In genomic region chrX:153651540-153652079, GRCh38 we compare ENCODE assay signal across 12 cellular contexts. TPM values are rescaled to one million over a fixed set of nuclear protein-coding genes. Genes with fewer than 3 reads are reported as not detected.
DNase-seq lines count a peak whose midpoint lies in the region; ATAC-seq and TF ChIP-seq lines count a peak whose summit lies in the region.
"Had no signal": no experiment of that assay in that cellular context is flagged by ENCODE, and none has a peak within 500 bp of the region (broad histone marks: within the 10 kb centered on the region; RNA-seq: fewer than 3 reads in every experiment).

No MANE protein-coding gene starts in this region.

- ATAC-seq in GM18909 (IDR thresholded peaks at IDR 0.05; ENCODE audit: poor library complexity, unreplicated experiment) (no peak), GM21423 (IDR thresholded peaks at IDR 0.05; ENCODE audit: unreplicated experiment) (no peak)

- CTCF ChIA-PET in AG04449 (lab: Yijun Ruan, JAX) = interaction anchor here (0.8 to 1.4 kb wide), 3 partner anchors 10 to 17 kb away, joined by 3 to 6 read pairs (median 4); no protein-coding TSS in a partner anchor
- CTCF ChIA-PET in activated CD4-positive, alpha-beta memory T cell treated with anti-CD3 and anti-CD28 coated beads, Interleukin-2, amount 10 ng/mL, durations not matched to agents 7 days and 5 days (lab: Charles Lee) = interaction anchor here (1.7 to 2.6 kb wide), 3 partner anchors 15 to 97 kb away, joined by 5 to 8 read pairs (median 8); no protein-coding TSS in a partner anchor

- no peaks in the 10 kb centered on the region for H3K79me2 ChIP-seq in OCI-LY3 (ENCODE audit: low read length)

- H3K4me1 Mint-ChIP-seq in activated CD4-positive, alpha-beta memory T cell treated with anti-CD3 and anti-CD28 coated beads, Interleukin-2, amount 10 ng/mL, durations not matched to agents 7 days and 5 days = no peaks in the 10 kb centered on the region
- H3K4me1 Mint-ChIP-seq: activated naive CD8-positive, alpha-beta T cell treated with anti-CD3 and anti-CD28 coated beads, Interleukin-2, amount 10 ng/mL, durations not matched to agents 7 days and 5 days had no signal

- DNase-seq in AG04449 (ENCODE audit: low read depth, low spot score) (no peak), GM10266 (ENCODE audit: extremely low spot score) (no peak), fibroblast of pulmonary artery (ENCODE audit: low read depth) (no peak), stomach (no peak)
- no peak for DNase-seq in activated CD4-positive, alpha-beta memory T cell treated with anti-CD3 and anti-CD28 coated beads, Interleukin-2, amount 10 ng/mL, durations not matched to agents 7 days and 5 days
- DNase-seq: activated naive CD8-positive, alpha-beta T cell treated with anti-CD3 and anti-CD28 coated beads, Interleukin-2, amount 10 ng/mL, durations not matched to agents 7 days and 5 days; NCI-H1092 had no signal

- H4K20me1 ChIP-seq in OCI-LY3 (ENCODE audit: insufficient read depth, low read length) = no peaks in the 10 kb centered on the region

- POLR2A ChIA-PET in AG04449 (lab: Yijun Ruan, JAX) = no interaction called here
- POLR2A ChIA-PET in activated CD4-positive, alpha-beta memory T cell treated with anti-CD3 and anti-CD28 coated beads, Interleukin-2, amount 10 ng/mL, durations not matched to agents 7 days and 5 days (lab: Charles Lee) = no interaction called here

- no peaks in the 10 kb centered on the region for H3K36me3 Mint-ChIP-seq in activated CD4-positive, alpha-beta memory T cell treated with anti-CD3 and anti-CD28 coated beads, Interleukin-2, amount 10 ng/mL, durations not matched to agents 7 days and 5 days (ENCODE audit: low read depth)
- H3K36me3 Mint-ChIP-seq: activated naive CD8-positive, alpha-beta T cell treated with anti-CD3 and anti-CD28 coated beads, Interleukin-2, amount 10 ng/mL, durations not matched to agents 7 days and 5 days had no signal

- no peak overlapping the region for H3K27ac Mint-ChIP-seq in activated CD4-positive, alpha-beta memory T cell treated with anti-CD3 and anti-CD28 coated beads, Interleukin-2, amount 10 ng/mL, durations not matched to agents 7 days and 5 days
- H3K27ac Mint-ChIP-seq: activated naive CD8-positive, alpha-beta T cell treated with anti-CD3 and anti-CD28 coated beads, Interleukin-2, amount 10 ng/mL, durations not matched to agents 7 days and 5 days had no signal

- H3K27ac ChIP-seq in OCI-LY3 (ENCODE audit: low read length) (no peak overlapping the region), stomach (no peak overlapping the region)

- H3K4me3 ChIP-seq in AG04449 (ENCODE audit: low read depth, low read length) = no peak overlapping the region
- no peak overlapping the region for H3K4me3 ChIP-seq in OCI-LY3 (ENCODE audit: low read length)
- H3K4me3 ChIP-seq in fibroblast of pulmonary artery (replicated peaks; ENCODE audit: low read depth, low read length) = no peak overlapping the region
- H3K4me3 ChIP-seq in stomach = no peak overlapping the region

- H3K9me3 ChIP-seq in OCI-LY3 (ENCODE audit: insufficient read depth, low read length) = no peaks in the 10 kb centered on the region
- peaks cover 0 to 26% (median 8%) of the 10 kb centered on the region in 4 donors for H3K9me3 ChIP-seq in stomach

- TF ChIP-seq POLR2A in stomach (IDR thresholded peaks at IDR 0.05) = no peak

- H3K9me3 Mint-ChIP-seq in activated CD4-positive, alpha-beta memory T cell treated with anti-CD3 and anti-CD28 coated beads, Interleukin-2, amount 10 ng/mL, durations not matched to agents 7 days and 5 days = no peaks in the 10 kb centered on the region
- H3K9me3 Mint-ChIP-seq: activated naive CD8-positive, alpha-beta T cell treated with anti-CD3 and anti-CD28 coated beads, Interleukin-2, amount 10 ng/mL, durations not matched to agents 7 days and 5 days had no signal

- H3K27me3 Mint-ChIP-seq in activated CD4-positive, alpha-beta memory T cell treated with anti-CD3 and anti-CD28 coated beads, Interleukin-2, amount 10 ng/mL, durations not matched to agents 7 days and 5 days = peaks cover 13% of the 10 kb centered on the region

- intact Hi-C loops in stomach (cut with DNase I; ENCODE audit: low total_unique reads) = no loop called here

- H3K4me1 ChIP-seq in OCI-LY3 (ENCODE audit: low read length) = no peaks in the 10 kb centered on the region
- H3K4me1 ChIP-seq in stomach = peaks cover 0 to 15% (median 12%) of the 10 kb centered on the region in 4 donors

- no peak overlapping the region for H3K4me3 Mint-ChIP-seq in activated CD4-positive, alpha-beta memory T cell treated with anti-CD3 and anti-CD28 coated beads, Interleukin-2, amount 10 ng/mL, durations not matched to agents 7 days and 5 days
- H3K4me3 Mint-ChIP-seq: activated naive CD8-positive, alpha-beta T cell treated with anti-CD3 and anti-CD28 coated beads, Interleukin-2, amount 10 ng/mL, durations not matched to agents 7 days and 5 days had no signal

- no peaks in the 10 kb centered on the region for H3K36me3 ChIP-seq in OCI-LY3 (replicated peaks; ENCODE audit: low read depth, low read length)
- no peaks in the 10 kb centered on the region for H3K36me3 ChIP-seq in stomach

- H2AFZ ChIP-seq in OCI-LY3 (ENCODE audit: low read depth, low read length) = no peak overlapping the region

- no peaks in the 10 kb centered on the region for H3K27me3 ChIP-seq in OCI-LY3 (ENCODE audit: low read depth, low read length)
- peaks cover 14 to 41% (median 28%) of the 10 kb centered on the region in 3 donors for H3K27me3 ChIP-seq in stomach

- 76 to 93% (median 77%) methylated on average over 5 to 9 of the region's 9 CpGs for WGBS in stomach, 5 donors

- no peak for TF ChIP-seq EP300 in stomach (IDR thresholded peaks at IDR 0.05)

- peak; percentile 27 for TF ChIP-seq CTCF in AG04449 (IDR thresholded peaks at IDR 0.05; ENCODE audit: insufficient read depth, low read length, missing control alignments)
- peak; percentile 20 for TF ChIP-seq CTCF in GM10266 (IDR thresholded peaks at IDR 0.05; ENCODE audit: control insufficient read depth, insufficient read depth, low read depth, missing control alignments)
- TF ChIP-seq CTCF in OCI-LY3 (IDR thresholded peaks at IDR 0.05; ENCODE audit: low read depth, low read length) = peak; percentile 32
- TF ChIP-seq CTCF in fibroblast of pulmonary artery (IDR thresholded peaks at IDR 0.05; ENCODE audit: low read length, missing control alignments) = peak; percentile 21
- TF ChIP-seq CTCF in stomach (IDR thresholded peaks at IDR 0.05) = peak in 1 of 7 experiments; percentile 12

- no peak overlapping the region for H3K9ac ChIP-seq in OCI-LY3 (ENCODE audit: low read length)

- H3K4me2 ChIP-seq in OCI-LY3 (ENCODE audit: low read length) = no peak overlapping the region

RNA-seq across cellular contexts. Expression of gene DUSP9, which starts 4.6 kb away (rescaled TPM):
- total RNA-seq in stomach = under 1 TPM in 1 of 5 donors, not detected in 4; 0.18 TPM
- under 1 TPM in 1 of 3 donors, not detected in 2; 0.25 TPM for polyA plus RNA-seq in stomach
- total RNA-seq in activated CD4-positive, alpha-beta memory T cell treated with anti-CD3 and anti-CD28 coated beads, Interleukin-2, amount 10 ng/mL, durations not matched to agents 7 days and 5 days = not detected
- total RNA-seq: activated naive CD8-positive, alpha-beta T cell treated with anti-CD3 and anti-CD28 coated beads, Interleukin-2, amount 10 ng/mL, durations not matched to agents 7 days and 5 days; T-helper 1 cell treated with Interleukin-12 subunit alpha and Interleukin-12 subunit beta and Interleukin-4 antibody, amounts not matched to agents 30 ng/mL and 1 ng/mL, for 36 hours had no signal

RNA-seq across cellular contexts. Expression of gene PNCK, which starts 22.0 kb away (rescaled TPM):
- total RNA-seq in stomach = 10 to 100 TPM in 2 of 5 donors, 1 to 10 TPM in 2, under 1 TPM in 1; 0.87 to 21.0 (median 8.3) TPM
- polyA plus RNA-seq in stomach = 10 to 100 TPM in 1 of 3 donors, under 1 TPM in 1, not detected in 1; 0.44 to 14.9 TPM
- under 1 TPM; 0.60 to 0.96 TPM for total RNA-seq in activated CD4-positive, alpha-beta memory T cell treated with anti-CD3 and anti-CD28 coated beads, Interleukin-2, amount 10 ng/mL, durations not matched to agents 7 days and 5 days
- total RNA-seq: glomerular endothelial cell; T-helper 1 cell treated with Interleukin-12 subunit alpha and Interleukin-12 subunit beta and Interleukin-4 antibody, amounts not matched to agents 30 ng/mL and 1 ng/mL, for 36 hours had no signal

RNA-seq across cellular contexts. Expression of gene SLC6A8, which starts 36.1 kb away (rescaled TPM):
- 10 to 100 TPM; 17.7 to 32.7 (median 19.1) TPM for total RNA-seq in stomach
- 10 to 100 TPM in 2 of 3 donors, 1 to 10 TPM in 1; 7.3 to 30.9 (median 15.9) TPM for polyA plus RNA-seq in stomach
- 1 to 10 TPM; 2.9 to 3.0 TPM for total RNA-seq in activated CD4-positive, alpha-beta memory T cell treated with anti-CD3 and anti-CD28 coated beads, Interleukin-2, amount 10 ng/mL, durations not matched to agents 7 days and 5 days

RNA-seq across cellular contexts. Expression of gene CCNQ, which starts 52.7 kb away (rescaled TPM):
- 10 to 100 TPM in 3 of 5 donors, under 1 TPM in 1, not detected in 1; 0.58 to 55.4 (median 17.0) TPM for total RNA-seq in stomach
- polyA plus RNA-seq in stomach = 10 to 100 TPM; 26.2 to 36.5 (median 32.2) TPM
- total RNA-seq in activated CD4-positive, alpha-beta memory T cell treated with anti-CD3 and anti-CD28 coated beads, Interleukin-2, amount 10 ng/mL, durations not matched to agents 7 days and 5 days = 10 to 100 TPM; 21.1 to 21.8 TPM

Comparison
In these comparisons a context has a peak if more than half of its experiments do, and no peak if none do; other contexts are left out.
1. RNA of gene SLC6A8, which starts 36.1 kb away (total RNA-seq): 17.7 to 32.7 TPM in stomach; 2.9 to 3.0 TPM in activated CD4-positive, alpha-beta memory T cell treated with anti-CD3 and anti-CD28 coated beads, Interleukin-2, amount 10 ng/mL, durations not matched to agents 7 days and 5 days; every median in the first group is over 4 times any median in the second.